In genomic region chr3:162295323-162295983, GRCh38 we compare ENCODE assay signal across 10 cellular contexts.
DNase-seq lines count a peak whose midpoint lies in the region; ATAC-seq and TF ChIP-seq lines count a peak whose summit lies in the region.
"Had no signal": no experiment of that assay in that cellular context is flagged by ENCODE, and none has a peak within 500 bp of the region (broad histone marks: within the 10 kb centered on the region; RNA-seq: fewer than 3 reads in every experiment).

No MANE protein-coding gene starts in this region.

- no peak overlapping the region for H3K27ac Mint-ChIP-seq in activated naive CD4-positive, alpha-beta T cell treated with anti-CD3 and anti-CD28 coated beads, Interleukin-2, amount 50 U/mL, for 72 hours
- H3K27ac Mint-ChIP-seq: naive thymus-derived CD8-positive, alpha-beta T cell had no signal

- intact Hi-C loops in Right ventricle myocardium superior (cut with DNase I), result no loop called here

- H3K9me3 Mint-ChIP-seq in activated naive CD4-positive, alpha-beta T cell treated with anti-CD3 and anti-CD28 coated beads, Interleukin-2, amount 50 U/mL, for 72 hours, result peaks cover 8 to 21% of the 10 kb centered on the region in 2 donors

- no peaks in the 10 kb centered on the region for H3K36me3 ChIP-seq in mesodermal cell (ENCODE audit: control insufficient read depth, insufficient read depth, low read length)

- peaks cover 0 to 5% of the 10 kb centered on the region in 2 donors for H3K36me3 Mint-ChIP-seq in activated naive CD4-positive, alpha-beta T cell treated with anti-CD3 and anti-CD28 coated beads, Interleukin-2, amount 50 U/mL, for 72 hours
- H3K36me3 Mint-ChIP-seq: naive thymus-derived CD8-positive, alpha-beta T cell had no signal

- peak overlapping the region; percentile 23 for H3K27ac ChIP-seq in mesodermal cell (ENCODE audit: low read depth, low read length, severe bottlenecking)

- ATAC-seq in activated naive CD4-positive, alpha-beta T cell treated with anti-CD3 and anti-CD28 coated beads, Interleukin-2, amount 50 U/mL, for 72 hours, result no peak
- ATAC-seq in Right ventricle myocardium superior (ENCODE audit: poor library complexity) (no peak), GM18502 (IDR thresholded peaks at IDR 0.05; ENCODE audit: poor library complexity, unreplicated experiment) (no peak)
- ATAC-seq: naive thymus-derived CD8-positive, alpha-beta T cell had no signal

- H3K9me3 ChIP-seq in mesodermal cell (ENCODE audit: control insufficient read depth, low read length), result no peaks in the 10 kb centered on the region

- H3K4me3 ChIP-seq in AG10803 (ENCODE audit: low read length) (no peak overlapping the region), mesodermal cell (ENCODE audit: extremely low read depth, insufficient read depth, low read length, poor library complexity, severe bottlenecking) (no peak overlapping the region)

- H3K4me1 ChIP-seq in mesodermal cell (ENCODE audit: control insufficient read depth, insufficient read depth, low read length, poor library complexity, severe bottlenecking), result peaks cover 10% of the 10 kb centered on the region

- WGBS in mesodermal cell (ENCODE audit: insufficient coverage in 2 of 2), 2 experiments, result 90% methylated on average over 2 of the region's 6 CpGs; no CpG with 5 or more reads in 1 of the 2 experiments

- no peak for TF ChIP-seq CTCF in AG10803 (conservative IDR thresholded peaks at IDR 0.05; ENCODE audit: low read length)

- peak; percentile 96 for DNase-seq in AG10803 (ENCODE audit: low read depth)
- peak; percentile 41 for DNase-seq in LoVo (ENCODE audit: low spot score)
- DNase-seq in dedifferentiated amniotic fluid mesenchymal stem cell (ENCODE audit: extremely low spot score), result peak; percentile 74
- no peak for DNase-seq in Ammon's horn (ENCODE audit: low spot score)
- DNase-seq in activated naive CD4-positive, alpha-beta T cell treated with anti-CD3 and anti-CD28 coated beads, Interleukin-2, amount 50 U/mL, for 72 hours (ENCODE audit: low spot score in 2 of 2), result no peak
- DNase-seq in Right ventricle myocardium superior, result no peak
- DNase-seq: central memory CD4-positive, alpha-beta T cell; naive thymus-derived CD8-positive, alpha-beta T cell had no signal

Comparison
In these comparisons a context has a peak if more than half of its experiments do, and no peak if none do; other contexts are left out.
1. DNase-seq: peak in AG10803 (single experiment), LoVo (single experiment) and dedifferentiated amniotic fluid mesenchymal stem cell (single experiment); none in Ammon's horn (single experiment), activated naive CD4-positive, alpha-beta T cell treated with anti-CD3 and anti-CD28 coated beads, Interleukin-2, amount 50 U/mL, for 72 hours (0 of 2) and Right ventricle myocardium superior (single experiment).